ENCODE assay signal across 15 cellular contexts in the genomic region with DNA sequence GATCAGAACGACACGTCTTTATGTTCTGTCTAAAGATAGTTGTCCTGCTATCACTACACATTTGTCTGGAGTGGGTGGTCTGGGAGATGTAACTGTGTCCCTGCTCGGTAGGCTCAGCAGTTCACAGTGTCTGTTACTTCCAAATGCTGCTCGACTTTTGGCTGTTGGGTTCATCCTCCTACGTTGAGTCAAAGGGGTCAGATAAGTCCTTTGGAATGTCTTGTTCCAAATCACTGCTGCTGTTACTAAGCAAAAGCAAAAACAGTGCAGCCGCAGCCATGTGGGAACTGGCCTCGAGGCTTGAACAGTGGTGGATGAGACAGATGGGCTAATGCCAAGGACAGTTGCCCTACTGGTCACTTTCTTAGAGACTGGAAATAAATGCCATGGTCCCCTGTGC.
DNase-seq lines count a peak whose midpoint lies in the region; ATAC-seq and TF ChIP-seq lines count a peak whose summit lies in the region.
"Had no signal": no experiment of that assay in that cellular context is flagged by ENCODE, and none has a peak within 500 bp of the region (broad histone marks: within the 10 kb centered on the region; RNA-seq: fewer than 3 reads in every experiment).

No MANE protein-coding gene starts in this region.

- H3K27ac ChIP-seq in Panc1 (ENCODE audit: low read length) (no peak overlapping the region), prostate gland (no peak overlapping the region)
- H3K27ac ChIP-seq: BLaER1 treated with 17β-estradiol and CSF1 and Interleukin-3, amounts not matched to agents 10 nM and 100 nM had no signal

- POLR2A ChIA-PET in Panc1 (lab: Charles Lee): no interaction called here
- POLR2A ChIA-PET in activated CD4-positive, alpha-beta T cell treated with anti-CD3 and anti-CD28 coated beads for 36 hours (lab: Charles Lee): no interaction called here
- POLR2A ChIA-PET in HEK293T (lab: Yijun Ruan, JAX): no interaction called here

- H3K36me3 ChIP-seq in Panc1 (ENCODE audit: control insufficient read depth, insufficient read depth, low read length) (no peaks in the 10 kb centered on the region), prostate gland (no peaks in the 10 kb centered on the region)
- H3K36me3 ChIP-seq: BLaER1 treated with 17β-estradiol and CSF1 and Interleukin-3, amounts not matched to agents 10 nM and 100 nM had no signal

- no peak for DNase-seq in Right ventricle myocardium inferior (ENCODE audit: missing footprints)
- no peak for DNase-seq in left ventricle myocardium superior
- no peak for DNase-seq in Panc1 (ENCODE audit: low read depth, low spot score)
- DNase-seq in myocyte (ENCODE audit: low read depth): peak; percentile 28
- DNase-seq in prostate gland (ENCODE audit: low spot score): no peak
- DNase-seq in activated CD4-positive, alpha-beta T cell treated with anti-CD3 and anti-CD28 coated beads for 36 hours: no peak
- DNase-seq in HEK293T (ENCODE audit: extremely low spot score): no peak
- DNase-seq: 8988T; CD8-positive, alpha-beta memory T cell; NCI-H1436; NCI-H2029; NCI-H774 had no signal

- H3K36me3 Mint-ChIP-seq in activated CD4-positive, alpha-beta T cell treated with anti-CD3 and anti-CD28 coated beads for 36 hours (ENCODE audit: low read depth): no peaks in the 10 kb centered on the region
- H3K36me3 Mint-ChIP-seq: CD8-positive, alpha-beta memory T cell had no signal

- in situ Hi-C loops in Panc1 (cut with HindIII; ENCODE audit: low pct_unique_long_range_greater_than_20kb, low sequenced_read_pairs): no loop called here

- H3K27ac Mint-ChIP-seq in activated CD4-positive, alpha-beta T cell treated with anti-CD3 and anti-CD28 coated beads for 36 hours: no peak overlapping the region
- H3K27ac Mint-ChIP-seq: CD8-positive, alpha-beta memory T cell had no signal

- TF ChIP-seq POLR2A in prostate gland (IDR thresholded peaks at IDR 0.05): no peak

- peaks cover 18% of the 10 kb centered on the region for H3K27me3 Mint-ChIP-seq in activated CD4-positive, alpha-beta T cell treated with anti-CD3 and anti-CD28 coated beads for 36 hours

- H3K4me3 ChIP-seq in Panc1 (ENCODE audit: low read depth in 2 of 2, low read length in 2 of 2) (no peak overlapping the region), prostate gland (no peak overlapping the region)
- H3K4me3 ChIP-seq: BLaER1 treated with 17β-estradiol and CSF1 and Interleukin-3, amounts not matched to agents 10 nM and 100 nM had no signal

- no peaks in the 10 kb centered on the region; the same call in none of the 2 replicates for H3K27me3 ChIP-seq in Panc1 (ENCODE audit: control insufficient read depth, insufficient read depth, low read length)
- H3K27me3 ChIP-seq in prostate gland (replicated peaks; ENCODE audit: insufficient read depth): no peaks in the 10 kb centered on the region
- H3K27me3 ChIP-seq: BLaER1 treated with 17β-estradiol and CSF1 and Interleukin-3, amounts not matched to agents 10 nM and 100 nM had no signal

- 72% methylated on average over 7 of the region's 7 CpGs for whole genome bisulfite sequencing in prostate gland

- H3K4me1 Mint-ChIP-seq in activated CD4-positive, alpha-beta T cell treated with anti-CD3 and anti-CD28 coated beads for 36 hours: peaks cover 4% of the 10 kb centered on the region
- H3K4me1 Mint-ChIP-seq: CD8-positive, alpha-beta memory T cell had no signal

- TF ChIP-seq CTCF in Panc1 (IDR thresholded peaks at IDR 0.05) (no peak), prostate gland (IDR thresholded peaks at IDR 0.05) (no peak)

- ATAC-seq in Right ventricle myocardium inferior (peak; percentile 28), left ventricle myocardium superior (no peak), Panc1 (peak; percentile 21; the same call in 1 of the 2 replicates), GM19452 (IDR thresholded peaks at IDR 0.05; ENCODE audit: unreplicated experiment) (no peak)
- no peak for ATAC-seq in activated CD4-positive, alpha-beta T cell treated with anti-CD3 and anti-CD28 coated beads for 36 hours
- ATAC-seq: PC-3 had no signal

- BruUV-seq in Panc1 (replicated peaks; lab: Mats Ljungman, UMichigan): no TSS peak

- no peak overlapping the region for H3K4me3 Mint-ChIP-seq in activated CD4-positive, alpha-beta T cell treated with anti-CD3 and anti-CD28 coated beads for 36 hours
- H3K4me3 Mint-ChIP-seq: CD8-positive, alpha-beta memory T cell had no signal

- CTCF ChIA-PET in Panc1 (lab: Charles Lee) (interaction anchor here (0.7 kb wide), 1 partner anchor 689 kb away, joined by 6 read pairs; no protein-coding TSS in a partner anchor), HEK293T (lab: Yijun Ruan, JAX) (no interaction called here)
- CTCF ChIA-PET in activated CD4-positive, alpha-beta T cell treated with anti-CD3 and anti-CD28 coated beads for 36 hours (lab: Charles Lee): interaction anchor here (1.0 kb wide), 1 partner anchor 9 kb away, joined by 5 read pairs; no protein-coding TSS in a partner anchor

- H3K9me3 Mint-ChIP-seq in activated CD4-positive, alpha-beta T cell treated with anti-CD3 and anti-CD28 coated beads for 36 hours (ENCODE audit: low read depth): no peaks in the 10 kb centered on the region
- H3K9me3 Mint-ChIP-seq: CD8-positive, alpha-beta memory T cell had no signal

- H3K9me3 ChIP-seq in Panc1 (ENCODE audit: control insufficient read depth, insufficient read depth, low read depth, low read length): no peaks in the 10 kb centered on the region
- H3K9me3 ChIP-seq in prostate gland: no peaks in the 10 kb centered on the region
- H3K9me3 ChIP-seq: BLaER1 treated with 17β-estradiol and CSF1 and Interleukin-3, amounts not matched to agents 10 nM and 100 nM had no signal

- intact Hi-C loops in Right ventricle myocardium inferior (cut with DNase I): no loop called here
- intact Hi-C loops in left ventricle myocardium superior (cut with micrococcal nuclease): no loop called here
- intact Hi-C loops in Panc1 (cut with micrococcal nuclease; ENCODE audit: unreplicated experiment): no loop called here
- intact Hi-C loops in prostate gland (cut with DNase I): no loop called here
- intact Hi-C loops in activated CD4-positive, alpha-beta T cell treated with anti-CD3 and anti-CD28 coated beads for 36 hours (cut with DNase I, micrococcal nuclease): no loop called here

- H3K4me1 ChIP-seq in Panc1 (ENCODE audit: control insufficient read depth, insufficient read depth, low read length) (no peaks in the 10 kb centered on the region), prostate gland (replicated peaks) (no peaks in the 10 kb centered on the region)

TF ChIP-seq in HEK293T, 16 proteins besides CTCF, POLR2A, EP300 and RAD21:
- TF ChIP-seq HDGF (IDR thresholded peaks at IDR 0.05; ENCODE audit: borderline replicate concordance) (no peak), LEF1 (IDR thresholded peaks at IDR 0.05; ENCODE audit: borderline replicate concordance) (no peak), TARDBP (IDR thresholded peaks at IDR 0.05) (no peak), FOXK2 (IDR thresholded peaks at IDR 0.05) (no peak), ELF4 (IDR thresholded peaks at IDR 0.05) (no peak)

Comparison
In these comparisons a context has a peak if more than half of its experiments do, and no peak if none do; other contexts are left out.
1. ATAC-seq: peak in Right ventricle myocardium inferior (single experiment) and Panc1 (single experiment); none in left ventricle myocardium superior (single experiment), GM19452 (single experiment) and activated CD4-positive, alpha-beta T cell treated with anti-CD3 and anti-CD28 coated beads for 36 hours (single experiment).